Comparison of ENCODE assay signal across 23 cellular contexts in the genomic region with DNA sequence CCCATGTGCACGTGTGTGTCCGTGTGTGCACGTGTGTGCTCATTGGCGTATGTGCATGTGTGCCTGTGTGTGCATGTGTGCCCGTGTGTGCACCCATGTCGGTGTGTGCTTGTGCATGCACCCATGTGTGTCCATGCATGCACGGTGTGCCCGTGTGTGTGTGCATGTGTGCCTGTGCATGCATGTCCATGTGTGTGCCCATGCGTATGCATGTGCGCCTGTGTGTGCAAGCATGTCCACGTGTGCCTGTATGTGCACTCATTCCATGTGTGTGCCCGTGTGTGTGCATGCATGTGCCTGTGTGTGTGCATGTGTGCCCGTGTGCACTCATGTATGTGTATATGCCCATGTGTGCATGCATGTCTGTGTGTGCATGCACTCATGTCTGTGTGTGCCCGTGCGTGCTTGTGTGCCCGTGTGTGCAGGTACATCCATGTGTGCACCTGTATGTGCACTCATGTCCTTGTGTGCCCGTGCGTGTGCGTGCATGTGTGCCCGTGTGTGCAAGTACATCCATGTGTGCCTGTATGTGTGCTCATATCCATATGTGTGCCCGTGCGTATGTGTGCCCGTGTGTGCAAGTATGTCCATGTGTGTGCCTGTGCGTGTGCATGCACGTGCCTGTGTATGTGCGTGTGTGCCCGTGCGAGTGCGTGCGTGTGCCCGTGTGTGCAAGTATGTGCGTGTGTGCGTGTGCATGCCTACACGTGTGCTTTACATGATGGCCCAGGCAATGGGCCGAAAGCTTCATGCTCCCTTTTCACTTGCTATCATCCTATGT. TPM values are rescaled to one million over a fixed set of nuclear protein-coding genes. Genes with fewer than 3 reads are reported as not detected.
"Had no signal": no experiment of that assay in that cellular context is flagged by ENCODE, and none has a peak within 500 bp of the region (broad histone marks: within the 10 kb centered on the region; RNA-seq: fewer than 3 reads in every experiment).

No MANE protein-coding gene starts in this region.

- H3K27ac ChIP-seq: brain microvascular endothelial cell, parathyroid adenoma, testis, uterus had no signal

- H3K4me1 ChIP-seq: parathyroid adenoma, testis, uterus had no signal

- ATAC-seq: activated T-helper 17 cell treated with anti-CD3 and anti-CD28 coated beads, Interleukin-2, amount 50 U/mL, for 72 hours; left colon; stimulated activated naive CD8-positive, alpha-beta T cell treated with anti-CD3 and anti-CD28 coated beads, Interleukin-15, amount 100 ng/mL, for 72 hours had no signal

- H3K36me3 ChIP-seq: brain microvascular endothelial cell, uterus had no signal

- H2AFZ ChIP-seq: parathyroid adenoma had no signal

- H3K4me1 Mint-ChIP-seq: endodermal cell had no signal

- H3K4me3 ChIP-seq: testis, uterus had no signal

- H3K9me3 ChIP-seq: testis, uterus had no signal

- H3K9me3 Mint-ChIP-seq: endodermal cell; T-helper 2 cell treated with Interferon-gamma antibody and Interleukin-4, amounts not matched to agents 5 μg/mL and 100 μg/mL, for 36 hours had no signal

- H3K79me2 ChIP-seq: parathyroid adenoma had no signal

- DNase-seq: activated CD8-positive, alpha-beta memory T cell treated with anti-CD3 and anti-CD28 coated beads for 24 hours; amygdala; brain microvascular endothelial cell; head of caudate nucleus; left colon; retina; stimulated activated CD4-positive, alpha-beta T cell treated with anti-CD3 and anti-CD28 coated beads, Interleukin-15, amount 100 ng/mL, for 24 hours; stimulated activated CD4-positive, alpha-beta T cell treated with anti-CD3 and anti-CD28 coated beads, Interleukin-4, amount 100 ng/mL, for 24 hours; stimulated activated naive CD8-positive, alpha-beta T cell treated with anti-CD3 and anti-CD28 coated beads, Interleukin-15, amount 100 ng/mL, for 72 hours; SW 1271; testis; uterus had no signal

- H3K9ac ChIP-seq: parathyroid adenoma had no signal

- H3K27ac Mint-ChIP-seq: activated naive CD8-positive, alpha-beta T cell; activated T-helper 17 cell treated with anti-CD3 and anti-CD28 coated beads, Interleukin-2, amount 50 U/mL, for 72 hours; endodermal cell; stimulated activated naive CD8-positive, alpha-beta T cell treated with anti-CD3 and anti-CD28 coated beads, Interleukin-15, amount 100 ng/mL, for 72 hours; T-helper 2 cell treated with Interferon-gamma antibody and Interleukin-4, amounts not matched to agents 5 μg/mL and 100 μg/mL, for 36 hours had no signal

- H3K27me3 Mint-ChIP-seq: activated naive CD8-positive, alpha-beta T cell; activated T-helper 17 cell treated with anti-CD3 and anti-CD28 coated beads, Interleukin-2, amount 50 U/mL, for 72 hours; stimulated activated naive CD8-positive, alpha-beta T cell treated with anti-CD3 and anti-CD28 coated beads, Interleukin-15, amount 100 ng/mL, for 72 hours had no signal

- H3K4me3 Mint-ChIP-seq: activated naive CD8-positive, alpha-beta T cell; activated T-helper 17 cell treated with anti-CD3 and anti-CD28 coated beads, Interleukin-2, amount 50 U/mL, for 72 hours; endodermal cell; stimulated activated naive CD8-positive, alpha-beta T cell treated with anti-CD3 and anti-CD28 coated beads, Interleukin-15, amount 100 ng/mL, for 72 hours; T-helper 2 cell treated with Interferon-gamma antibody and Interleukin-4, amounts not matched to agents 5 μg/mL and 100 μg/mL, for 36 hours had no signal

- H3K27me3 ChIP-seq: brain microvascular endothelial cell, testis, uterus had no signal

RNA-seq across cellular contexts. Expression of a gene that starts 35.7 kb away (rescaled TPM):
- total RNA-seq: activated T-helper 17 cell treated with anti-CD3 and anti-CD28 coated beads, Interleukin-2, amount 50 U/mL, for 72 hours; cerebellum; dermis microvascular lymphatic vessel endothelial cell; endodermal cell; left colon; mucosa of gallbladder; skeletal muscle tissue had no signal
- polyA plus RNA-seq: esophagus, neural cell had no signal
